9 cellular contexts compared by ENCODE assay signal in genomic region chr15:60660290-60661051, GRCh38.
A peak's percentile ranks its signal among the peaks of the same experiment; 100 is the strongest.
DNase-seq lines count a peak whose midpoint lies in the region; ATAC-seq and TF ChIP-seq lines count a peak whose summit lies in the region.
"Had no signal": no experiment of that assay in that cellular context is flagged by ENCODE, and none has a peak within 500 bp of the region (broad histone marks: within the 10 kb centered on the region; RNA-seq: fewer than 3 reads in every experiment).

No MANE protein-coding gene starts in this region.

- DNase-seq in MG63, result peak; percentile 65
- peak; percentile 50 to 65 for DNase-seq in foreskin keratinocyte
- peak; percentile 6 for DNase-seq in thoracic aorta (ENCODE audit: low spot score)
- no peak for DNase-seq in NCI-H2107 (lab: John Stamatoyannopoulos, UW)
- no peak for DNase-seq in NK-92 treated with Interleukin-12 subunit alpha and Interleukin-12 subunit beta, amount 100 ng/mL, for 24 hours (lab: John Stamatoyannopoulos, UW)
- no peak for DNase-seq in activated effector memory CD4-positive, alpha-beta T cell treated with anti-CD3 and anti-CD28 coated beads, Interleukin-2, amount 50 U/mL, for 16 hours

- ATAC-seq in GM18498 (IDR thresholded peaks at IDR 0.05; ENCODE audit: unreplicated experiment), result peak; percentile 96
- ATAC-seq in GM21737 (IDR thresholded peaks at IDR 0.05; ENCODE audit: unreplicated experiment), result peak; percentile 86
- peak; percentile 89 for ATAC-seq in foreskin keratinocyte
- no peak for ATAC-seq in thoracic aorta (ENCODE audit: insufficient number of reproducible peaks, low FRiP score, low read depth)

- H3K9me3 ChIP-seq in MG63 (no peaks in the 10 kb centered on the region), thoracic aorta (no peaks in the 10 kb centered on the region)
- H3K9me3 ChIP-seq: SJSA1 had no signal

- H3K4me3 ChIP-seq in MG63 (no peak overlapping the region), thoracic aorta (peak overlapping the region; percentile 51)
- H3K4me3 ChIP-seq: SJSA1 had no signal

- H3K4me1 ChIP-seq in foreskin keratinocyte, result peaks cover 13% of the 10 kb centered on the region
- peaks cover 8 to 14% of the 10 kb centered on the region in 2 donors for H3K4me1 ChIP-seq in thoracic aorta (ENCODE audit: control insufficient read depth in 1 of 2, low read depth in 2 of 2)
- H3K4me1 ChIP-seq: SJSA1 had no signal

- no peaks in the 10 kb centered on the region for H3K36me3 ChIP-seq in MG63
- no peaks in the 10 kb centered on the region for H3K36me3 ChIP-seq in thoracic aorta
- H3K36me3 ChIP-seq: SJSA1 had no signal

- H3K27ac ChIP-seq in foreskin keratinocyte (peak overlapping the region; percentile 83), thoracic aorta (peak overlapping the region; percentile 55 to 60)
- H3K27ac ChIP-seq: SJSA1 had no signal

- no peaks in the 10 kb centered on the region for H3K27me3 ChIP-seq in MG63
- no peaks in the 10 kb centered on the region for H3K27me3 ChIP-seq in foreskin keratinocyte
- H3K27me3 ChIP-seq in thoracic aorta (replicated peaks; ENCODE audit: insufficient read depth), result no peaks in the 10 kb centered on the region
- H3K27me3 ChIP-seq: SJSA1 had no signal

- TF ChIP-seq CTCF in foreskin keratinocyte (conservative IDR thresholded peaks at IDR 0.05) (no peak), thoracic aorta (IDR thresholded peaks at IDR 0.05) (peak; percentile 8)

Comparison
In these comparisons a context has a peak if more than half of its experiments do, and no peak if none do; other contexts are left out.
1. DNase-seq: peak in MG63 (single experiment), foreskin keratinocyte (2 of 2) and thoracic aorta (single experiment); none in NCI-H2107 (single experiment), NK-92 treated with Interleukin-12 subunit alpha and Interleukin-12 subunit beta, amount 100 ng/mL, for 24 hours (single experiment) and activated effector memory CD4-positive, alpha-beta T cell treated with anti-CD3 and anti-CD28 coated beads, Interleukin-2, amount 50 U/mL, for 16 hours (single experiment).